In genomic region chrX:46837543-46838481, GRCh38 we compare ENCODE assay signal across 8 cellular contexts. TPM values are rescaled to one million over a fixed set of nuclear protein-coding genes. Genes with fewer than 3 reads are reported as not detected.
DNase-seq lines count a peak whose midpoint lies in the region; ATAC-seq, FAIRE-seq and TF ChIP-seq lines count a peak whose summit lies in the region.

No MANE protein-coding gene starts in this region.

- peak overlapping the region; percentile 96 to 100 (median 99) for H3K4me3 Mint-ChIP-seq in CD4-positive, CD25-positive, alpha-beta regulatory T cell
- peak overlapping the region; percentile 97 for H3K4me3 Mint-ChIP-seq in GM23338
- H3K4me3 Mint-ChIP-seq in natural killer cell treated with Interleukin-12 subunit alpha and Interleukin-12 subunit beta and Interleukin-15 and Interleukin-18, amount 100 ng/mL, for 72 hours = peak overlapping the region; percentile 97

- H4K20me1 ChIP-seq in GM23338 (replicated peaks; ENCODE audit: insufficient read depth) = no peaks in the 10 kb centered on the region
- H4K20me1 ChIP-seq in H1 (replicated peaks in 1 of 2; ENCODE audit: control insufficient read depth in 1 of 2, insufficient read depth in 2 of 2, low read length in 2 of 2) = no peaks in the 10 kb centered on the region

- no peak overlapping the region for H3K14ac ChIP-seq in H1 (ENCODE audit: insufficient read length)

- H2BK20ac ChIP-seq in H1 (ENCODE audit: low read length) = no peak overlapping the region

- no peaks in the 10 kb centered on the region for H3K79me1 ChIP-seq in H1 (ENCODE audit: low read depth, low read length)

- POLR2A ChIA-PET in H1 (lab: Charles Lee; ENCODE audit: partially characterized antibody) = no interaction called here

- H3F3A ChIP-seq in GM23338 (replicated peaks; ENCODE audit: low read depth) = no peaks in the 10 kb centered on the region

- no peak for FAIRE-seq in H1 (lab: Jason Lieb, UNC)

- no peak overlapping the region for H3K23ac ChIP-seq in H1 (ENCODE audit: insufficient read length)

- no peak overlapping the region for H2BK120ac ChIP-seq in H1 (replicated peaks; ENCODE audit: low read depth, low read length)

- H3K4me1 ChIP-seq in CD4-positive, CD25-positive, alpha-beta regulatory T cell (ENCODE audit: control insufficient read depth, insufficient read depth, low read length, poor library complexity, severe bottlenecking) = peaks cover 19% of the 10 kb centered on the region
- peaks cover 7% of the 10 kb centered on the region; the same call in 1 of the 2 replicates for H3K4me1 ChIP-seq in GM23338 (ENCODE audit: insufficient read depth)
- H3K4me1 ChIP-seq in H1 (replicated peaks in 1 of 4; ENCODE audit: control insufficient read depth in 3 of 4, insufficient read depth in 4 of 4, low read length in 3 of 4) = no peaks in the 10 kb centered on the region

- H2AK5ac ChIP-seq in H1 (ENCODE audit: low read depth, low read length) = no peak overlapping the region

- 15% methylated on average over 15 of the region's 20 CpGs; no CpG with 5 or more reads in 1 of the 2 experiments for WGBS in H1 (ENCODE audit: extremely low coverage in 1 of 2, insufficient coverage in 1 of 2, insufficient read length in 1 of 2, insufficient replicate concordance in 2 of 2, low coverage in 1 of 2, low lambda C conversion rate in 2 of 2, missing lambda C conversion rate in 1 of 2), 2 experiments

- no peak for TF ChIP-seq EP300 in H1 (IDR thresholded peaks at IDR 0.05; ENCODE audit: borderline replicate concordance in 1 of 2, low read depth in 2 of 2, low read length in 2 of 2)

- H3K9ac ChIP-seq in SK-N-MC (ENCODE audit: insufficient read length) (peak overlapping the region; percentile 83), H1 (replicated peaks in 1 of 4; ENCODE audit: extremely low read depth in 1 of 4, low read depth in 3 of 4, low read length in 3 of 4) (peak overlapping the region; percentile 13 to 79 (median 54))

- CTCF ChIA-PET in H1 (lab: Charles Lee; ENCODE audit: partially characterized antibody) = interaction anchor here (0.9 kb wide), 2 partner anchors 41 to 78 kb away, joined by 3 read pairs; no protein-coding TSS in a partner anchor

- TF ChIP-seq RAD21 in H1 (IDR thresholded peaks at IDR 0.05 in 1 of 2, conservative IDR thresholded peaks at IDR 0.05 in 1 of 2; ENCODE audit: low read depth in 2 of 2, low read length in 2 of 2) = no peak

- peak overlapping the region; percentile 93 for H3K4me3 ChIP-seq in CD4-positive, CD25-positive, alpha-beta regulatory T cell (ENCODE audit: low read depth, low read length)
- peak overlapping the region; percentile 78 for H3K4me3 ChIP-seq in GM23338
- H3K4me3 ChIP-seq in SK-N-MC = peak overlapping the region; percentile 86
- H3K4me3 ChIP-seq in H1 (ENCODE audit: extremely low read depth in 1 of 4, insufficient read depth in 2 of 4, low read depth in 3 of 4, low read length in 4 of 4) = peak overlapping the region; percentile 77 to 94 (median 88)

- no peak overlapping the region for H2BK15ac ChIP-seq in H1 (ENCODE audit: low read length)

- H3K4ac ChIP-seq in H1 (replicated peaks; ENCODE audit: insufficient read length, low read depth, low read length) = no peak overlapping the region

- H2BK5ac ChIP-seq in H1 (ENCODE audit: low read depth, low read length) = no peak overlapping the region

- H3K27ac Mint-ChIP-seq in CD4-positive, CD25-positive, alpha-beta regulatory T cell = peak overlapping the region; percentile 56 to 96 (median 94)
- H3K27ac Mint-ChIP-seq in GM23338 = peak overlapping the region; percentile 95; the same call in 1 of the 2 replicates
- peak overlapping the region; percentile 85 to 97 for H3K27ac Mint-ChIP-seq in natural killer cell treated with Interleukin-12 subunit alpha and Interleukin-12 subunit beta and Interleukin-15 and Interleukin-18, amount 100 ng/mL, for 72 hours

- H4K5ac ChIP-seq in H1 (ENCODE audit: insufficient read length, low read depth, low read length) = no peak overlapping the region

- H2BK12ac ChIP-seq in H1 (ENCODE audit: low read depth, low read length) = no peak overlapping the region

- peak in 2 of 3 donors; percentile 19 to 68 for DNase-seq in CD4-positive, CD25-positive, alpha-beta regulatory T cell
- DNase-seq in GM23338 (ENCODE audit: low spot score) (no peak), SK-N-MC (ENCODE audit: low read depth, low spot score) (no peak), H1 (ENCODE audit: low read depth in 1 of 2, low spot score in 2 of 2) (no peak), NCI-H2227 (lab: John Stamatoyannopoulos, UW; ENCODE audit: unreplicated experiment) (no peak), NCI-H2081 treated with DMSO at 0.1 percent for 48 hours (lab: John Stamatoyannopoulos, UW) (no peak)
- no peak for DNase-seq in natural killer cell treated with Interleukin-12 subunit alpha and Interleukin-12 subunit beta and Interleukin-15 and Interleukin-18, amount 100 ng/mL, for 72 hours (ENCODE audit: low spot score)

- no peak for TF ChIP-seq POLR2A in H1 (IDR thresholded peaks at IDR 0.05; ENCODE audit: control extremely low read depth in 1 of 2, low read depth in 2 of 2, low read length in 2 of 2)

- no peaks in the 10 kb centered on the region for H3K27me3 ChIP-seq in CD4-positive, CD25-positive, alpha-beta regulatory T cell (ENCODE audit: control insufficient read depth, insufficient read depth, low read length)
- H3K27me3 ChIP-seq in GM23338 (ENCODE audit: insufficient read depth) = no peaks in the 10 kb centered on the region
- H3K27me3 ChIP-seq in H1 (replicated peaks in 1 of 4; ENCODE audit: control insufficient read depth in 3 of 4, extremely low read depth in 1 of 4, insufficient read depth in 3 of 4, low read length in 3 of 4) = no peaks in the 10 kb centered on the region

- H3K36me3 ChIP-seq in CD4-positive, CD25-positive, alpha-beta regulatory T cell (ENCODE audit: control insufficient read depth, insufficient read depth, low read length) = no peaks in the 10 kb centered on the region
- H3K36me3 ChIP-seq in GM23338 (ENCODE audit: insufficient read depth) (no peaks in the 10 kb centered on the region), SK-N-MC (ENCODE audit: insufficient read depth, low read length) (no peaks in the 10 kb centered on the region), H1 (ENCODE audit: control insufficient read depth in 2 of 4, insufficient read depth in 4 of 4, low read length in 3 of 4) (no peaks in the 10 kb centered on the region)

- TF ChIP-seq CTCF in GM23338 (conservative IDR thresholded peaks at IDR 0.05; ENCODE audit: low read depth in 2 of 2) (no peak), H1 (IDR thresholded peaks at IDR 0.05; ENCODE audit: control extremely low read depth in 1 of 3, insufficient read depth in 1 of 3, low read depth in 1 of 3, low read length in 3 of 3) (no peak)

- H3K36me3 Mint-ChIP-seq in CD4-positive, CD25-positive, alpha-beta regulatory T cell = no peaks in the 10 kb centered on the region
- no peaks in the 10 kb centered on the region; the same call in 2 of the 3 replicates for H3K36me3 Mint-ChIP-seq in GM23338 (ENCODE audit: low read depth)
- H3K36me3 Mint-ChIP-seq in natural killer cell treated with Interleukin-12 subunit alpha and Interleukin-12 subunit beta and Interleukin-15 and Interleukin-18, amount 100 ng/mL, for 72 hours = no peaks in the 10 kb centered on the region

- no peaks in the 10 kb centered on the region for H3K9me3 Mint-ChIP-seq in CD4-positive, CD25-positive, alpha-beta regulatory T cell
- H3K9me3 Mint-ChIP-seq in GM23338 = no peaks in the 10 kb centered on the region
- no peaks in the 10 kb centered on the region for H3K9me3 Mint-ChIP-seq in natural killer cell treated with Interleukin-12 subunit alpha and Interleukin-12 subunit beta and Interleukin-15 and Interleukin-18, amount 100 ng/mL, for 72 hours

- H4K91ac ChIP-seq in H1 (replicated peaks; ENCODE audit: insufficient read length, low read length) = no peak overlapping the region

- H3K27ac ChIP-seq in CD4-positive, CD25-positive, alpha-beta regulatory T cell (ENCODE audit: insufficient read depth, low read length, poor library complexity, severe bottlenecking) = peak overlapping the region; percentile 83
- H3K27ac ChIP-seq in GM23338 (ENCODE audit: low read depth) = 0 out of 2 replicates have a peak overlapping the region, but pooled peaks have one; percentile 32
- peak overlapping the region; percentile 13; the same call in 1 of the 2 replicates for H3K27ac ChIP-seq in SK-N-MC
- H3K27ac ChIP-seq in H1 (ENCODE audit: low read depth, low read length) = no peak overlapping the region

- H4K8ac ChIP-seq in H1 (ENCODE audit: extremely low read depth, insufficient read depth, low read length) = no peak overlapping the region

- H3K18ac ChIP-seq in H1 (ENCODE audit: extremely low read depth, low read length) = no peak overlapping the region

- H3K79me2 ChIP-seq in GM23338 (replicated peaks; ENCODE audit: insufficient read depth) = peaks cover 36% of the 10 kb centered on the region
- H3K79me2 ChIP-seq in H1 (ENCODE audit: control insufficient read depth in 1 of 2, insufficient read depth in 2 of 2, low read length in 2 of 2) = peaks cover 0 to 21% of the 10 kb centered on the region in 2 experiments; a peak in 2 of 4 replicates

- H3K27me3 Mint-ChIP-seq in CD4-positive, CD25-positive, alpha-beta regulatory T cell = peaks cover 6% of the 10 kb centered on the region
- H3K27me3 Mint-ChIP-seq in GM23338 (ENCODE audit: insufficient read depth, low read depth, poor library complexity) = peaks cover 3% of the 10 kb centered on the region
- H3K27me3 Mint-ChIP-seq in natural killer cell treated with Interleukin-12 subunit alpha and Interleukin-12 subunit beta and Interleukin-15 and Interleukin-18, amount 100 ng/mL, for 72 hours = peaks cover 0 to 6% of the 10 kb centered on the region in 2 donors

- H3K4me2 ChIP-seq in GM23338 (peak overlapping the region; percentile 79), H1 (ENCODE audit: insufficient read depth in 1 of 2, low read depth in 2 of 2, low read length in 2 of 2) (peak overlapping the region; percentile 71 to 72)

- H3K9me2 ChIP-seq in GM23338 (ENCODE audit: insufficient read depth) = no peaks in the 10 kb centered on the region

- H3K9me3 ChIP-seq in CD4-positive, CD25-positive, alpha-beta regulatory T cell (ENCODE audit: control insufficient read depth in 2 of 2, low read length in 2 of 2) = no peaks in the 10 kb centered on the region
- H3K9me3 ChIP-seq in SK-N-MC (ENCODE audit: low read depth, low read length) (no peaks in the 10 kb centered on the region), H1 (ENCODE audit: insufficient read depth in 2 of 2, low read depth in 1 of 2, low read length in 1 of 2) (no peaks in the 10 kb centered on the region)

- H2AFZ ChIP-seq in GM23338 (peak overlapping the region; percentile 72; the same call in 1 of the 2 replicates), H1 (ENCODE audit: low read length) (no peak overlapping the region)

- no peaks in the 10 kb centered on the region; the same call in 1 of the 2 replicates for H3K23me2 ChIP-seq in H1 (ENCODE audit: low read depth, low read length)

- no peak overlapping the region for H3K56ac ChIP-seq in H1 (replicated peaks; ENCODE audit: insufficient read length, low read depth, low read length)

- peak; percentile 30 to 36 for ATAC-seq in CD4-positive, CD25-positive, alpha-beta regulatory T cell (ENCODE audit: low read depth in 2 of 2)
- ATAC-seq in GM23338 = no peak
- ATAC-seq in natural killer cell treated with Interleukin-12 subunit alpha and Interleukin-12 subunit beta and Interleukin-15 and Interleukin-18, amount 100 ng/mL, for 72 hours = peak in 1 of 2 donors; percentile 32
- no peak for ATAC-seq in GM19324 (IDR thresholded peaks at IDR 0.05; ENCODE audit: low FRiP score, unreplicated experiment)

- peaks cover 2 to 26% (median 15%) of the 10 kb centered on the region in 4 donors for H3K4me1 Mint-ChIP-seq in CD4-positive, CD25-positive, alpha-beta regulatory T cell
- H3K4me1 Mint-ChIP-seq in GM23338 = no peaks in the 10 kb centered on the region; the same call in 2 of the 3 replicates
- peaks cover 4 to 6% of the 10 kb centered on the region in 2 donors for H3K4me1 Mint-ChIP-seq in natural killer cell treated with Interleukin-12 subunit alpha and Interleukin-12 subunit beta and Interleukin-15 and Interleukin-18, amount 100 ng/mL, for 72 hours (ENCODE audit: low read depth in 2 of 2)

RNA-seq across cellular contexts. Expression of gene RP2, which starts 1.0 kb away (rescaled TPM):
- total RNA-seq in CD4-positive, CD25-positive, alpha-beta regulatory T cell = 7.2 TPM
- polyA plus RNA-seq in CD4-positive, CD25-positive, alpha-beta regulatory T cell = 1 to 10 TPM; 3.6 to 5.6 (median 5.0) TPM
- total RNA-seq in GM23338 (2014; rRNA removed; shearing (Covaris generic)) = 11.0 and 12.1 TPM in 2 replicates
- polyA plus RNA-seq in GM23338 (2016; fragmentation: Nextera tagmentation; extraction: Ambion mirVana) (4.5 TPM in 2 replicates), H1 (2011; rRNA removed) (1.8 and 2.2 TPM in 2 replicates)
- total RNA-seq in H1 (2021; fragmentation: NEBNext Ultra II Directional; extraction: Animal tissue kit (Norgen Biotek cat#: 25700)) = 6.1 and 6.9 TPM in 2 replicates
- 3.2 TPM for polyA plus RNA-seq in H1 (2011; cell fraction: cytosol; rRNA removed)
- polyA plus RNA-seq in H1 (2011; cell fraction: nucleus; rRNA removed) = 1.2 TPM
- 2.5 to 5.4 TPM (median 3.4 TPM) in 4 replicates for polyA plus RNA-seq in H1 (2012, experiment 1 of 2)
- 0.83 TPM for polyA plus RNA-seq in H1 (2012, experiment 2 of 2)
- 3.6 TPM for polyA plus RNA-seq in H1 (2013, experiment 1 of 2)
- 3.7 TPM for polyA plus RNA-seq in H1 (2013, experiment 2 of 2)
- polyA minus RNA-seq in H1 (2011; rRNA and poly(A)+ RNA removed) = 3.3 and 5.3 TPM in 2 replicates
- 2.0 TPM for polyA minus RNA-seq in H1 (2011; cell fraction: cytosol; rRNA and poly(A)+ RNA removed)
- polyA minus RNA-seq in H1 (2011; cell fraction: nucleus; rRNA and poly(A)+ RNA removed) = 2.1 TPM
- total RNA-seq in natural killer cell treated with Interleukin-12 subunit alpha and Interleukin-12 subunit beta and Interleukin-15 and Interleukin-18, amount 100 ng/mL, for 72 hours = 10 to 100 TPM in 1 of 2 donors, 1 to 10 TPM in 1; 5.0 to 10.7 TPM

Comparison
In these comparisons a context has a peak if more than half of its experiments do, and no peak if none do; other contexts are left out.
1. ATAC-seq: peak in CD4-positive, CD25-positive, alpha-beta regulatory T cell (2 of 2); none in GM23338 (single experiment) and GM19324 (single experiment).
2. DNase-seq: peak in CD4-positive, CD25-positive, alpha-beta regulatory T cell (2 of 3); none in GM23338 (single experiment), SK-N-MC (single experiment), H1 (0 of 2), natural killer cell treated with Interleukin-12 subunit alpha and Interleukin-12 subunit beta and Interleukin-15 and Interleukin-18, amount 100 ng/mL, for 72 hours (single experiment), NCI-H2227 (single experiment) and NCI-H2081 treated with DMSO at 0.1 percent for 48 hours (single experiment).
3. Peak in every context shown above with its lines, with median percentiles within 50 percentile points of each other: H3K4me3 ChIP-seq, H3K27ac Mint-ChIP-seq and H3K4me3 Mint-ChIP-seq.